In genomic region chr1:153699116-153699515, GRCh38 we compare ENCODE assay signal across 11 cellular contexts. TPM values are rescaled to one million over a fixed set of nuclear protein-coding genes. Genes with fewer than 3 reads are reported as not detected.
A peak's percentile ranks its signal among the peaks of the same experiment; 100 is the strongest.
DNase-seq lines count a peak whose midpoint lies in the region; ATAC-seq and TF ChIP-seq lines count a peak whose summit lies in the region.
"Had no signal": no experiment of that assay in that cellular context is flagged by ENCODE, and none has a peak within 500 bp of the region (broad histone marks: within the 10 kb centered on the region; RNA-seq: fewer than 3 reads in every experiment).

No MANE protein-coding gene starts in this region.

- no peaks in the 10 kb centered on the region for H3K27me3 ChIP-seq in H7 (ENCODE audit: control insufficient read depth, insufficient read depth, low read length)
- H3K27me3 ChIP-seq in brain microvascular endothelial cell (replicated peaks): no peaks in the 10 kb centered on the region
- H3K27me3 ChIP-seq in suprapubic skin: no peaks in the 10 kb centered on the region
- no peaks in the 10 kb centered on the region for H3K27me3 ChIP-seq in dorsolateral prefrontal cortex

- H3K9me3 ChIP-seq in suprapubic skin (no peaks in the 10 kb centered on the region), mucosa of descending colon (no peaks in the 10 kb centered on the region)

- intact Hi-C loops in dorsolateral prefrontal cortex (cut with DNase I) (no loop called here), mucosa of descending colon (cut with DNase I, micrococcal nuclease) (no loop called here)

- no peak for TF ChIP-seq POLR2A in suprapubic skin (IDR thresholded peaks at IDR 0.05)

- no peaks in the 10 kb centered on the region for H3K36me3 ChIP-seq in H7 (replicated peaks; ENCODE audit: control insufficient read depth, insufficient read depth, low read length)
- H3K36me3 ChIP-seq in brain microvascular endothelial cell (replicated peaks): no peaks in the 10 kb centered on the region
- H3K36me3 ChIP-seq in suprapubic skin: no peaks in the 10 kb centered on the region
- H3K36me3 ChIP-seq in mucosa of descending colon (ENCODE audit: low read depth): no peaks in the 10 kb centered on the region

- H3K27ac ChIP-seq in brain microvascular endothelial cell: no peak overlapping the region
- peak overlapping the region; percentile 88 for H3K27ac ChIP-seq in suprapubic skin
- H3K27ac ChIP-seq in dorsolateral prefrontal cortex: peak overlapping the region in 12 of 59 donors; percentile 5 to 85 (median 53)

- H3K4me1 ChIP-seq in suprapubic skin (peaks cover 28% of the 10 kb centered on the region), mucosa of descending colon (ENCODE audit: low read depth) (no peaks in the 10 kb centered on the region)

- DNase-seq in H7 (peak; percentile 18), brain microvascular endothelial cell (peak; percentile 16), kidney tubule cell (ENCODE audit: low spot score) (peak; percentile 56), suprapubic skin (ENCODE audit: low spot score in 2 of 2) (no peak), dorsolateral prefrontal cortex (no peak), G401 (ENCODE audit: low spot score) (no peak), mucosa of descending colon (no peak), ACHN (no peak)
- DNase-seq: DMS79, NCI-H446 had no signal

- no peak for TF ChIP-seq EP300 in suprapubic skin (IDR thresholded peaks at IDR 0.05)

- in situ Hi-C loops in brain microvascular endothelial cell (cut with HindIII; ENCODE audit: low pct_ligation_motif_present, low sequenced_read_pairs) (no loop called here), G401 (cut with HindIII; ENCODE audit: low sequenced_read_pairs) (no loop called here), ACHN (cut with HindIII; ENCODE audit: low pct_ligation_motif_present, low pct_unique_long_range_greater_than_20kb, low sequenced_read_pairs) (no loop called here)

- H3K4me3 ChIP-seq in H7 (ENCODE audit: insufficient read depth, low read depth, low read length) (no peak overlapping the region), brain microvascular endothelial cell (ENCODE audit: low read depth, low read length) (no peak overlapping the region), suprapubic skin (no peak overlapping the region), dorsolateral prefrontal cortex (no peak overlapping the region), mucosa of descending colon (no peak overlapping the region)

- ATAC-seq in mucosa of descending colon: no peak

- TF ChIP-seq CTCF in brain microvascular endothelial cell (IDR thresholded peaks at IDR 0.05; ENCODE audit: low read depth, low read length, missing control alignments) (no peak), suprapubic skin (IDR thresholded peaks at IDR 0.05) (no peak), dorsolateral prefrontal cortex (IDR thresholded peaks at IDR 0.05 in 54 of 56, conservative IDR thresholded peaks at IDR 0.05 in 2 of 56; ENCODE audit: low read depth in 1 of 56, partially characterized antibody in 56 of 56) (no peak), mucosa of descending colon (IDR thresholded peaks at IDR 0.05) (no peak)

RNA-seq across cellular contexts. Expression of gene NPR1, which starts 20.6 kb away (rescaled TPM):
- 8.7 and 10.7 TPM in 2 replicates for total RNA-seq in H7 (2014; rRNA removed; shearing (Covaris generic))
- total RNA-seq in suprapubic skin: 10 to 100 TPM in 1 of 4 donors, 1 to 10 TPM in 3; 4.7 to 19.2 (median 6.9) TPM
- total RNA-seq in dorsolateral prefrontal cortex: 1 to 10 TPM in 57 of 120 experiments, under 1 TPM in 63; 0.14 to 3.2 (median 0.97) TPM
- 0.12 TPM in 1 of 2 replicates, not detected in the other for total RNA-seq in G401 (2014; rRNA removed; shearing (Covaris generic))
- 10 to 100 TPM in 1 of 3 donors, 1 to 10 TPM in 2; 2.3 to 16.4 (median 6.0) TPM for total RNA-seq in mucosa of descending colon
- total RNA-seq: mononuclear cell had no signal

RNA-seq across cellular contexts. Expression of gene ILF2, which starts 28.3 kb away (rescaled TPM):
- total RNA-seq in H7 (2014; rRNA removed; shearing (Covaris generic)): 624 and 716 TPM in 2 replicates
- total RNA-seq in suprapubic skin: 100 to 1,000 TPM in 3 of 4 donors, 10 to 100 TPM in 1; 68.2 to 149 (median 127) TPM
- total RNA-seq in dorsolateral prefrontal cortex: 10 to 100 TPM; 45.0 to 84.5 (median 66.7) TPM
- 289 and 376 TPM in 2 replicates for total RNA-seq in G401 (2014; rRNA removed; shearing (Covaris generic))
- total RNA-seq in mucosa of descending colon: 100 to 1,000 TPM in 1 of 3 donors, 10 to 100 TPM in 2; 78.4 to 126 (median 81.3) TPM

RNA-seq across cellular contexts. Expression of gene INTS3, which starts 28.7 kb away (rescaled TPM):
- 58.3 and 66.6 TPM in 2 replicates for total RNA-seq in H7 (2014; rRNA removed; shearing (Covaris generic))
- total RNA-seq in suprapubic skin: 10 to 100 TPM; 38.3 to 75.4 (median 43.9) TPM
- 100 to 1,000 TPM in 2 of 120 experiments, 10 to 100 TPM in 118; 56.8 to 103 (median 74.9) TPM for total RNA-seq in dorsolateral prefrontal cortex
- total RNA-seq in G401 (2014; rRNA removed; shearing (Covaris generic)): 20.7 and 21.1 TPM in 2 replicates
- total RNA-seq in mucosa of descending colon: 10 to 100 TPM; 30.6 to 52.3 (median 36.1) TPM

RNA-seq across cellular contexts. Expression of gene SNAPIN, which starts 40.6 kb away (rescaled TPM):
- total RNA-seq in H7 (2014; rRNA removed; shearing (Covaris generic)): 48.3 and 48.5 TPM in 2 replicates
- total RNA-seq in suprapubic skin (10 to 100 TPM; 33.6 to 41.1 (median 35.6) TPM), dorsolateral prefrontal cortex (10 to 100 TPM; 29.9 to 50.4 (median 39.0) TPM), mucosa of descending colon (10 to 100 TPM; 22.6 to 33.7 (median 25.4) TPM)
- 49.8 and 58.2 TPM in 2 replicates for total RNA-seq in G401 (2014; rRNA removed; shearing (Covaris generic))

Comparison
In these comparisons a context has a peak if more than half of its experiments do, and no peak if none do; other contexts are left out.
1. DNase-seq: peak in H7 (single experiment), brain microvascular endothelial cell (single experiment) and kidney tubule cell (single experiment); none in suprapubic skin (0 of 2), dorsolateral prefrontal cortex (0 of 10), G401 (single experiment), mucosa of descending colon (0 of 3) and ACHN (single experiment).